Comparison of ENCODE assay signal across 1 cellular context in genomic region chr1:1471389-1472045, GRCh38.
TF ChIP-seq lines count a peak whose summit lies in the region.

TSS of gene ATAD3B (plus strand) at chr1:1471765. CDS start at chr1:1471885, 120 bp downstream.

TF ChIP-seq in HepG2, 621 proteins besides CTCF, POLR2A, EP300 and RAD21 (continued from another document and continues in another):
- TF ChIP-seq, protein P1, sequence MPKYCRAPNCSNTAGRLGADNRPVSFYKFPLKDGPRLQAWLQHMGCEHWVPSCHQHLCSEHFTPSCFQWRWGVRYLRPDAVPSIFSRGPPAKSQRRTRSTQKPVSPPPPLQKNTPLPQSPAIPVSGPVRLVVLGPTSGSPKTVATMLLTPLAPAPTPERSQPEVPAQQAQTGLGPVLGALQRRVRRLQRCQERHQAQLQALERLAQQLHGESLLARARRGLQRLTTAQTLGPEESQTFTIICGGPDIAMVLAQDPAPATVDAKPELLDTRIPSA (CRISPR knock-in tag; IDR thresholded peaks at IDR 0.05; ENCODE audit: borderline replicate concordance) = no peak
- no peak for TF ChIP-seq DMTF1 (CRISPR knock-in tag; IDR thresholded peaks at IDR 0.05)
- no peak for TF ChIP-seq ZNF326 (CRISPR knock-in tag; IDR thresholded peaks at IDR 0.05; ENCODE audit: borderline replicate concordance)
- peak; percentile 61; the same call in 1 of the 2 replicates for TF ChIP-seq MED1 (CRISPR knock-in tag; IDR thresholded peaks at IDR 0.05)
- no peak for TF ChIP-seq ZNF460 (CRISPR knock-in tag; IDR thresholded peaks at IDR 0.05; ENCODE audit: borderline replicate concordance)
- no peak for TF ChIP-seq ZNF224 (CRISPR knock-in tag; IDR thresholded peaks at IDR 0.05)
- TF ChIP-seq CAMTA2 (CRISPR knock-in tag; IDR thresholded peaks at IDR 0.05; ENCODE audit: borderline replicate concordance) = no peak
- TF ChIP-seq ZFP82 (CRISPR knock-in tag; IDR thresholded peaks at IDR 0.05; ENCODE audit: borderline replicate concordance) = peak; percentile 76; the same call in 1 of the 2 replicates
- peak; percentile 69 for TF ChIP-seq SALL1 (CRISPR knock-in tag; IDR thresholded peaks at IDR 0.05)
- TF ChIP-seq, protein P2, sequence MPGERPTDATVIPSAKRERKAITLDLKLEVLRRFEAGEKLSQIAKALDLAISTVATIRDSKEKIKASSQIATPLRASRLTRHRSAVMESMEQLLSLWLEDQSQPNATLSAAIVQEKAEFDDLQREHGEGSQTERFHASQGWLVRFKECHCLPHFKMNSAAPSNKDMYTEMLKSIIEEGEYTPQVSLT (CRISPR knock-in tag; IDR thresholded peaks at IDR 0.05; ENCODE audit: borderline replicate concordance, low read depth) = no peak
- TF ChIP-seq ZNF10 (CRISPR knock-in tag; IDR thresholded peaks at IDR 0.05; ENCODE audit: borderline replicate concordance, low read depth) = no peak
- TF ChIP-seq PBX2 (CRISPR knock-in tag; IDR thresholded peaks at IDR 0.05) = no peak
- TF ChIP-seq ZNF451 (CRISPR knock-in tag; IDR thresholded peaks at IDR 0.05) = 0 out of 2 replicates have a peak, but pooled peaks have one; percentile 44
- TF ChIP-seq ZNF670 (CRISPR knock-in tag; IDR thresholded peaks at IDR 0.05; ENCODE audit: borderline replicate concordance) = no peak
- no peak for TF ChIP-seq ATRX (CRISPR knock-in tag; IDR thresholded peaks at IDR 0.05; ENCODE audit: borderline replicate concordance)
- TF ChIP-seq CHD2 (IDR thresholded peaks at IDR 0.05; ENCODE audit: low read depth, low read length) = no peak
- peak; percentile 82; the same call in 1 of the 2 replicates for TF ChIP-seq SIN3A (IDR thresholded peaks at IDR 0.05; ENCODE audit: borderline replicate concordance, low read depth, low read length)
- no peak for TF ChIP-seq GLMP (CRISPR knock-in tag; IDR thresholded peaks at IDR 0.05; ENCODE audit: borderline replicate concordance)
- no peak for TF ChIP-seq TOPORS (CRISPR knock-in tag; IDR thresholded peaks at IDR 0.05)
- TF ChIP-seq MED13 (CRISPR knock-in tag; IDR thresholded peaks at IDR 0.05) = no peak
- peak; percentile 65 for TF ChIP-seq PATZ1 (CRISPR knock-in tag; IDR thresholded peaks at IDR 0.05)
- TF ChIP-seq SMAD9 (CRISPR knock-in tag; IDR thresholded peaks at IDR 0.05) = no peak
- TF ChIP-seq ZNF775 (CRISPR knock-in tag; IDR thresholded peaks at IDR 0.05; ENCODE audit: borderline replicate concordance) = no peak
- TF ChIP-seq, protein P3, sequence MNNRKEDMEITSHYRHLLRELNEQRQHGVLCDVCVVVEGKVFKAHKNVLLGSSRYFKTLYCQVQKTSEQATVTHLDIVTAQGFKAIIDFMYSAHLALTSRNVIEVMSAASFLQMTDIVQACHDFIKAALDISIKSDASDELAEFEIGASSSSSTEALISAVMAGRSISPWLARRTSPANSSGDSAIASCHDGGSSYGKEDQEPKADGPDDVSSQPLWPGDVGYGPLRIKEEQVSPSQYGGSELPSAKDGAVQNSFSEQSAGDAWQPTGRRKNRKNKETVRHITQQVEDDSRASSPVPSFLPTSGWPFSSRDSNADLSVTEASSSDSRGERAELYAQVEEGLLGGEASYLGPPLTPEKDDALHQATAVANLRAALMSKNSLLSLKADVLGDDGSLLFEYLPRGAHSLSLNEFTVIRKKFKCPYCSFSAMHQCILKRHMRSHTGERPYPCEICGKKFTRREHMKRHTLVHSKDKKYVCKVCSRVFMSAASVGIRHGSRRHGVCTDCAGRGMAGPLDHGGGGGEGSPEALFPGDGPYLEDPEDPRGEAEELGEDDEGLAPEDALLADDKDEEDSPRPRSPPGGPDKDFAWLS (CRISPR knock-in tag; IDR thresholded peaks at IDR 0.05; ENCODE audit: borderline replicate concordance) = no peak
- TF ChIP-seq ZSCAN22 (CRISPR knock-in tag; IDR thresholded peaks at IDR 0.05) = no peak
- TF ChIP-seq, protein P4, sequence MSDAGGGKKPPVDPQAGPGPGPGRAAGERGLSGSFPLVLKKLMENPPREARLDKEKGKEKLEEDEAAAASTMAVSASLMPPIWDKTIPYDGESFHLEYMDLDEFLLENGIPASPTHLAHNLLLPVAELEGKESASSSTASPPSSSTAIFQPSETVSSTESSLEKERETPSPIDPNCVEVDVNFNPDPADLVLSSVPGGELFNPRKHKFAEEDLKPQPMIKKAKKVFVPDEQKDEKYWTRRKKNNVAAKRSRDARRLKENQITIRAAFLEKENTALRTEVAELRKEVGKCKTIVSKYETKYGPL (CRISPR knock-in tag; IDR thresholded peaks at IDR 0.05) = no peak
- TF ChIP-seq ZNF770 (CRISPR knock-in tag; IDR thresholded peaks at IDR 0.05) = no peak
- no peak for TF ChIP-seq ZNF441 (CRISPR knock-in tag; IDR thresholded peaks at IDR 0.05; ENCODE audit: borderline replicate concordance)
- TF ChIP-seq, protein P5, sequence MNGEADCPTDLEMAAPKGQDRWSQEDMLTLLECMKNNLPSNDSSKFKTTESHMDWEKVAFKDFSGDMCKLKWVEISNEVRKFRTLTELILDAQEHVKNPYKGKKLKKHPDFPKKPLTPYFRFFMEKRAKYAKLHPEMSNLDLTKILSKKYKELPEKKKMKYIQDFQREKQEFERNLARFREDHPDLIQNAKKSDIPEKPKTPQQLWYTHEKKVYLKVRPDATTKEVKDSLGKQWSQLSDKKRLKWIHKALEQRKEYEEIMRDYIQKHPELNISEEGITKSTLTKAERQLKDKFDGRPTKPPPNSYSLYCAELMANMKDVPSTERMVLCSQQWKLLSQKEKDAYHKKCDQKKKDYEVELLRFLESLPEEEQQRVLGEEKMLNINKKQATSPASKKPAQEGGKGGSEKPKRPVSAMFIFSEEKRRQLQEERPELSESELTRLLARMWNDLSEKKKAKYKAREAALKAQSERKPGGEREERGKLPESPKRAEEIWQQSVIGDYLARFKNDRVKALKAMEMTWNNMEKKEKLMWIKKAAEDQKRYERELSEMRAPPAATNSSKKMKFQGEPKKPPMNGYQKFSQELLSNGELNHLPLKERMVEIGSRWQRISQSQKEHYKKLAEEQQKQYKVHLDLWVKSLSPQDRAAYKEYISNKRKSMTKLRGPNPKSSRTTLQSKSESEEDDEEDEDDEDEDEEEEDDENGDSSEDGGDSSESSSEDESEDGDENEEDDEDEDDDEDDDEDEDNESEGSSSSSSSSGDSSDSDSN (CRISPR knock-in tag; IDR thresholded peaks at IDR 0.05) = peak; percentile 47
- TF ChIP-seq TP53 (CRISPR knock-in tag; conservative IDR thresholded peaks at IDR 0.05) = no peak
- TF ChIP-seq ATF3 (CRISPR knock-in tag; IDR thresholded peaks at IDR 0.05) = 0 out of 2 replicates have a peak, but pooled peaks have one; percentile 53
- no peak for TF ChIP-seq SMC3 (IDR thresholded peaks at IDR 0.05; ENCODE audit: low read length)
- TF ChIP-seq ZNF383 (CRISPR knock-in tag; IDR thresholded peaks at IDR 0.05; ENCODE audit: borderline replicate concordance) = no peak
- TF ChIP-seq ZNF235 (CRISPR knock-in tag; IDR thresholded peaks at IDR 0.05; ENCODE audit: borderline replicate concordance) = 0 out of 2 replicates have a peak, but pooled peaks have one; percentile 53
- TF ChIP-seq ZNF75D (CRISPR knock-in tag; IDR thresholded peaks at IDR 0.05; ENCODE audit: borderline replicate concordance) = no peak
- TF ChIP-seq ZNF713 (CRISPR knock-in tag; IDR thresholded peaks at IDR 0.05) = no peak
- TF ChIP-seq FOXA1 (IDR thresholded peaks at IDR 0.05) = no peak
- TF ChIP-seq FOXA1 (CRISPR knock-in tag; IDR thresholded peaks at IDR 0.05) = peak; percentile 42; the same call in 1 of the 2 replicates
- peak; percentile 97 for TF ChIP-seq ZBTB21 (CRISPR knock-in tag; IDR thresholded peaks at IDR 0.05)
- 0 out of 2 replicates have a peak, but pooled peaks have one; percentile 34 for TF ChIP-seq ZNF878 (CRISPR knock-in tag; IDR thresholded peaks at IDR 0.05)
- no peak for TF ChIP-seq RORA (CRISPR knock-in tag; IDR thresholded peaks at IDR 0.05)
- no peak for TF ChIP-seq SETDB1 (CRISPR knock-in tag; IDR thresholded peaks at IDR 0.05; ENCODE audit: borderline replicate concordance)
- 0 out of 2 replicates have a peak, but pooled peaks have one; percentile 23 for TF ChIP-seq ZNF234 (CRISPR knock-in tag; conservative IDR thresholded peaks at IDR 0.05)
- TF ChIP-seq, protein P6, sequence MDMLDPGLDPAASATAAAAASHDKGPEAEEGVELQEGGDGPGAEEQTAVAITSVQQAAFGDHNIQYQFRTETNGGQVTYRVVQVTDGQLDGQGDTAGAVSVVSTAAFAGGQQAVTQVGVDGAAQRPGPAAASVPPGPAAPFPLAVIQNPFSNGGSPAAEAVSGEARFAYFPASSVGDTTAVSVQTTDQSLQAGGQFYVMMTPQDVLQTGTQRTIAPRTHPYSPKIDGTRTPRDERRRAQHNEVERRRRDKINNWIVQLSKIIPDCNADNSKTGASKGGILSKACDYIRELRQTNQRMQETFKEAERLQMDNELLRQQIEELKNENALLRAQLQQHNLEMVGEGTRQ (IDR thresholded peaks at IDR 0.05; ENCODE audit: low read depth, low read length) = no peak
- TF ChIP-seq, protein P6 (CRISPR knock-in tag; IDR thresholded peaks at IDR 0.05; ENCODE audit: borderline replicate concordance) = no peak
- TF ChIP-seq ZMYM2 (CRISPR knock-in tag; IDR thresholded peaks at IDR 0.05) = no peak
- peak; percentile 35; the same call in 1 of the 2 replicates for TF ChIP-seq ZNF792 (CRISPR knock-in tag; IDR thresholded peaks at IDR 0.05)
- TF ChIP-seq HOXD1 (CRISPR knock-in tag; IDR thresholded peaks at IDR 0.05) = peak; percentile 70; the same call in 1 of the 2 replicates
- no peak for TF ChIP-seq ZNF672 (CRISPR knock-in tag; IDR thresholded peaks at IDR 0.05)
